Comparison of ENCODE assay signal across 8 cellular contexts in the genomic region with DNA sequence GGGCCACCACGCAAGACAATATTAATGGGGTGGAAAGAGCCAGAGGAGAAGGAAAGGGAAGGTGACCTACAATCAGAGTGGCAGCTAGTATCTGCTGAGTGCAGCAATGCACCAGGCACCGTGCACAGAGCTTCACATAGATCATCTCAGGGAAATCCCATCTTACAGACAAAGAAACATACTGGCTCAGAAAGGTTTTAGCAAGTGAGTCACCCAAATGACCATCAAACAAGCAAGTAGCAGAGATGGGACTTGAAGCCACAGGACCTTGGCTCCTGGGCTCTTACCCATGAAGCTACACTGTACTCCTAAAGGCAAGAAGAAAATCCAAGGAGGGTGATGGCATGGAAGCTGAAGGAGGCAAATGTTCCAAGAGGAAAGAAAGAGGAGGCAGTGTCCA. TPM values are rescaled to one million over a fixed set of nuclear protein-coding genes. Genes with fewer than 3 reads are reported as not detected.
A peak's percentile ranks its signal among the peaks of the same experiment; 100 is the strongest.
DNase-seq lines count a peak whose midpoint lies in the region; TF ChIP-seq lines count a peak whose summit lies in the region.
"Had no signal": no experiment of that assay in that cellular context is flagged by ENCODE, and none has a peak within 500 bp of the region (broad histone marks: within the 10 kb centered on the region; RNA-seq: fewer than 3 reads in every experiment).

No MANE protein-coding gene starts in this region.

- TF ChIP-seq CTCF in fibroblast of the aortic adventitia (IDR thresholded peaks at IDR 0.05; ENCODE audit: insufficient read depth, low read length), result no peak
- no peak for TF ChIP-seq CTCF in stomach (IDR thresholded peaks at IDR 0.05)
- no peak for TF ChIP-seq CTCF in Peyer's patch (IDR thresholded peaks at IDR 0.05)

- intact Hi-C loops in stomach (cut with DNase I; ENCODE audit: low total_unique reads), result no loop called here

- peaks cover 65% of the 10 kb centered on the region for H3F3A ChIP-seq in GM23248 (ENCODE audit: insufficient read depth)

- peak overlapping the region; percentile 79 for H3K9ac ChIP-seq in GM23248

- H3K4me1 ChIP-seq in GM23248 (ENCODE audit: insufficient read depth), result peaks cover 60% of the 10 kb centered on the region
- peaks cover 60 to 99% (median 81%) of the 10 kb centered on the region in 4 donors for H3K4me1 ChIP-seq in stomach
- H3K4me1 ChIP-seq in Peyer's patch, result peaks cover 0 to 25% (median 0%) of the 10 kb centered on the region in 4 donors

- TF ChIP-seq EP300 in stomach (IDR thresholded peaks at IDR 0.05), result no peak

- peaks cover 88% of the 10 kb centered on the region for H3K79me2 ChIP-seq in GM23248 (ENCODE audit: insufficient read depth)

- TF ChIP-seq POLR2A in stomach (IDR thresholded peaks at IDR 0.05) (no peak), Peyer's patch (IDR thresholded peaks at IDR 0.05) (no peak)

- no peak overlapping the region for H2AFZ ChIP-seq in GM23248

- H3K27ac ChIP-seq in GM23248 (peak overlapping the region; percentile 93), stomach (peak overlapping the region in 4 of 5 donors; percentile 39 to 82 (median 77)), Peyer's patch (peak overlapping the region in 2 of 4 donors; percentile 13 to 32)

- H3K9me2 ChIP-seq in GM23248 (ENCODE audit: insufficient read depth), result no peaks in the 10 kb centered on the region

- peaks cover 30% of the 10 kb centered on the region; the same call in 1 of the 2 replicates for H4K20me1 ChIP-seq in GM23248 (ENCODE audit: insufficient read depth)

- H3K4me3 ChIP-seq in GM23248 (peak overlapping the region; percentile 61), fibroblast of the aortic adventitia (ENCODE audit: low read depth, low read length) (peak overlapping the region; percentile 10), stomach (no peak overlapping the region), Peyer's patch (no peak overlapping the region)

- 28 to 30% methylated on average over 2 of the region's 2 CpGs for WGBS in GM23248 (ENCODE audit: low coverage in 1 of 2, low lambda C conversion rate in 2 of 2, missing lambda C conversion rate in 2 of 2), 2 experiments
- WGBS in stomach, 5 donors, result 74 to 91% (median 82%) methylated on average over 2 of the region's 2 CpGs

- H3K4me2 ChIP-seq in GM23248 (ENCODE audit: unreplicated experiment), result peak overlapping the region; percentile 82

- no peaks in the 10 kb centered on the region for H3K27me3 ChIP-seq in GM23248 (replicated peaks; ENCODE audit: insufficient read depth)
- H3K27me3 ChIP-seq in stomach, result no peaks in the 10 kb centered on the region
- H3K27me3 ChIP-seq in Peyer's patch, result no peaks in the 10 kb centered on the region

- H3K9me3 ChIP-seq in GM23248 (ENCODE audit: low read depth) (no peaks in the 10 kb centered on the region), stomach (no peaks in the 10 kb centered on the region), Peyer's patch (no peaks in the 10 kb centered on the region)

- H3K36me3 ChIP-seq in GM23248 (ENCODE audit: low read depth), result peaks cover 50% of the 10 kb centered on the region
- peaks cover 0 to 22% (median 16%) of the 10 kb centered on the region in 4 donors for H3K36me3 ChIP-seq in stomach
- H3K36me3 ChIP-seq in Peyer's patch, result peaks cover 0 to 8% (median 0%) of the 10 kb centered on the region in 3 donors

- in situ Hi-C loops in GM23248 (cut with MboI), result no loop called here

- DNase-seq in GM23248 (peak; percentile 74), LHCN-M2 (ENCODE audit: low read depth) (peak; percentile 60), fibroblast of the aortic adventitia (ENCODE audit: low read depth) (peak; percentile 58), stomach (no peak), HPDE6-E6E7 (ENCODE audit: extremely low spot score) (no peak), Peyer's patch (no peak), pons (ENCODE audit: low spot score) (no peak)
- DNase-seq: activated naive CD8-positive, alpha-beta T cell treated with anti-CD3 and anti-CD28 coated beads, Interleukin-2, amount 10 ng/mL, durations not matched to agents 7 days and 5 days had no signal

RNA-seq across cellular contexts. Expression of a gene that starts 6.8 kb away (rescaled TPM):
- 1,082 and 1,164 TPM in 2 replicates for total RNA-seq in GM23248 (2014; rRNA removed; shearing (Covaris generic))
- polyA plus RNA-seq in GM23248 (2016; fragmentation: Nextera tagmentation; extraction: Ambion mirVana) (1,730 and 1,770 TPM in 2 replicates), stomach (100 to 1,000 TPM; 169 to 357 (median 224) TPM)
- total RNA-seq in LHCN-M2 (2014; rRNA removed) (1,176 and 1,192 TPM in 2 replicates), fibroblast of the aortic adventitia (ENCODE audit: low replicate concordance) (496 and 1,355 TPM in 2 replicates), stomach (100 to 1,000 TPM in 3 of 5 donors, 10 to 100 TPM in 2; 77.9 to 368 (median 102) TPM), Peyer's patch (100 to 1,000 TPM in 1 of 4 donors, 10 to 100 TPM in 3; 39.1 to 188 (median 49.4) TPM)
- 1,118 TPM for polyA plus RNA-seq in LHCN-M2 (2012)

Comparison
In these comparisons a context has a peak if more than half of its experiments do, and no peak if none do; other contexts are left out.
1. DNase-seq: peak in GM23248 (single experiment), LHCN-M2 (single experiment) and fibroblast of the aortic adventitia (single experiment); none in stomach (single experiment), HPDE6-E6E7 (single experiment), Peyer's patch (0 of 3) and pons (single experiment).
2. H3K4me3 ChIP-seq: peak in GM23248 (single experiment) and fibroblast of the aortic adventitia (single experiment); none in stomach (0 of 4) and Peyer's patch (0 of 4).